In the genomic region with DNA sequence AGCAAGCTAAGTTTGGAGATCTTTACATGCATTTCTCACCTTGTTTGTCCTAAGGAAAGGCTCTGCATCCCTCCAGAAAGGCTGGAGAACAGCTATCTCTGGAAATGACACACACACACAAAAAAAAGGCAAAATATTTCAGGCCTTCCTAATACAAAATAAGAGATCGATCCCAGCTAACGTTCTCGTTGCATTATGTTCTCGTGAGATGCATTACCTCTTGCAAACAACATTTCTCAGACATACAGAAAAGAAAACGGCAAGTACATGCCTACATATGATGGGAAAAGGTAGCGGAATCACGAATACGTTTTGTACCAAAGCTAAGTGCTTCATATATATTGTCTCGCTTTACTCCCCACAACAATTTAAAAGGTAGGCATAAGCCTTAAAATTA, we compare ENCODE assay signal across 8 cellular contexts. TPM values are rescaled to one million over a fixed set of nuclear protein-coding genes. Genes with fewer than 3 reads are reported as not detected.
A peak's percentile ranks its signal among the peaks of the same experiment; 100 is the strongest.
DNase-seq lines count a peak whose midpoint lies in the region; ATAC-seq and TF ChIP-seq lines count a peak whose summit lies in the region.

No MANE protein-coding gene starts in this region.

- H3K9me3 ChIP-seq in HUES48 (ENCODE audit: control insufficient read depth, insufficient read depth, low read length) = no peaks in the 10 kb centered on the region

- peak overlapping the region; percentile 87 for H3K9ac ChIP-seq in HUES48 (ENCODE audit: low read depth, low read length)

- H3K4me3 Mint-ChIP-seq in dendritic cell treated with granulocyte-macrophage colony-stimulating factor and Interleukin-4, amounts not matched to agents 40 ng/mL and 50 ng/mL, for 4 days = peak overlapping the region; percentile 93
- peak overlapping the region; percentile 92 for H3K4me3 Mint-ChIP-seq in neural crest cell

- H3K27me3 ChIP-seq in HUES48 (ENCODE audit: control insufficient read depth, insufficient read depth, low read length) = no peaks in the 10 kb centered on the region

- H3K36me3 Mint-ChIP-seq in dendritic cell treated with granulocyte-macrophage colony-stimulating factor and Interleukin-4, amounts not matched to agents 40 ng/mL and 50 ng/mL, for 4 days (ENCODE audit: low read depth) = peaks cover 30% of the 10 kb centered on the region
- H3K36me3 Mint-ChIP-seq in neural crest cell (ENCODE audit: low read depth) = peaks cover 4% of the 10 kb centered on the region

- DNase-seq in neural crest cell (ENCODE audit: low read depth, low spot score) (no peak), NCI-H1930 (lab: John Stamatoyannopoulos, UW) (no peak), GM10266 (ENCODE audit: extremely low spot score) (no peak)
- no peak for DNase-seq in stimulated activated CD4-positive, alpha-beta T cell treated with anti-CD3 and anti-CD28 coated beads, Interleukin-4, amount 100 ng/mL, for 24 hours
- no peak for DNase-seq in activated CD4-positive, alpha-beta T cell treated with anti-CD3 and anti-CD28 coated beads for 1 hour

- peaks cover 2% of the 10 kb centered on the region for H3K27me3 Mint-ChIP-seq in dendritic cell treated with granulocyte-macrophage colony-stimulating factor and Interleukin-4, amounts not matched to agents 40 ng/mL and 50 ng/mL, for 4 days
- H3K27me3 Mint-ChIP-seq in neural crest cell (ENCODE audit: low read depth) = no peaks in the 10 kb centered on the region

- no peak overlapping the region for H3K27ac ChIP-seq in HUES48 (ENCODE audit: low read depth, low read length)

- H3K36me3 ChIP-seq in HUES48 (ENCODE audit: control insufficient read depth, insufficient read depth, low read length) = peaks cover 12% of the 10 kb centered on the region; the same call in 1 of the 2 replicates

- H3K4me1 ChIP-seq in HUES48 (ENCODE audit: control insufficient read depth, insufficient read depth, low read length) = no peaks in the 10 kb centered on the region; the same call in 1 of the 2 replicates

- no peaks in the 10 kb centered on the region for H3K9me3 Mint-ChIP-seq in dendritic cell treated with granulocyte-macrophage colony-stimulating factor and Interleukin-4, amounts not matched to agents 40 ng/mL and 50 ng/mL, for 4 days
- no peaks in the 10 kb centered on the region for H3K9me3 Mint-ChIP-seq in neural crest cell

- peak; percentile 3 for ATAC-seq in GM19023 (IDR thresholded peaks at IDR 0.05; ENCODE audit: unreplicated experiment)

- intact Hi-C loops in dendritic cell treated with granulocyte-macrophage colony-stimulating factor and Interleukin-4, amounts not matched to agents 40 ng/mL and 50 ng/mL, for 4 days (cut with micrococcal nuclease) = loop anchor here (1.0 to 5.0 kb wide), 3 partner anchors 49 to 567 kb away; partner anchors contain the start of genes AKAP9 and GATAD1

- peak overlapping the region; percentile 100 for H3K4me3 ChIP-seq in HUES48 (ENCODE audit: low read depth, low read length)

- TF ChIP-seq CTCF in neural crest cell (conservative IDR thresholded peaks at IDR 0.05) (no peak), GM10266 (IDR thresholded peaks at IDR 0.05; ENCODE audit: control insufficient read depth, insufficient read depth, low read depth, missing control alignments) (no peak)

- H3K4me1 Mint-ChIP-seq in dendritic cell treated with granulocyte-macrophage colony-stimulating factor and Interleukin-4, amounts not matched to agents 40 ng/mL and 50 ng/mL, for 4 days (ENCODE audit: low read depth) = peaks cover 23% of the 10 kb centered on the region
- H3K4me1 Mint-ChIP-seq in neural crest cell = peaks cover 21% of the 10 kb centered on the region

- peak overlapping the region; percentile 79 for H3K27ac Mint-ChIP-seq in dendritic cell treated with granulocyte-macrophage colony-stimulating factor and Interleukin-4, amounts not matched to agents 40 ng/mL and 50 ng/mL, for 4 days
- no peak overlapping the region for H3K27ac Mint-ChIP-seq in neural crest cell (ENCODE audit: unreplicated experiment)

RNA-seq across cellular contexts. Expression of gene MTERF1, which starts 0.5 kb away (rescaled TPM):
- total RNA-seq in neural crest cell = 11.9 and 14.6 TPM in 2 replicates
